Comparison of ENCODE assay signal across 14 cellular contexts in genomic region chr16:68370221-68370920, GRCh38. TPM values are rescaled to one million over a fixed set of nuclear protein-coding genes. Genes with fewer than 3 reads are reported as not detected.
DNase-seq lines count a peak whose midpoint lies in the region; ATAC-seq, FAIRE-seq and TF ChIP-seq lines count a peak whose summit lies in the region.
"Had no signal": no experiment of that assay in that cellular context is flagged by ENCODE, and none has a peak within 500 bp of the region (broad histone marks: within the 10 kb centered on the region; RNA-seq: fewer than 3 reads in every experiment).

No MANE protein-coding gene starts in this region.

- TF ChIP-seq RAD21 in GM12878 (IDR thresholded peaks at IDR 0.05; ENCODE audit: insufficient read depth, low read depth, low read length): no peak

- in situ Hi-C loops in GM12878 (cut with MboI): no loop called here

- ATAC-seq in activated CD8-positive, alpha-beta memory T cell treated with anti-CD3 and anti-CD28 coated beads, Interleukin-2, amount 10 ng/mL, durations not matched to agents 7 days and 5 days: no peak
- ATAC-seq in GM12878 (peak; percentile 4), GM18511 (IDR thresholded peaks at IDR 0.05; ENCODE audit: unreplicated experiment) (no peak)
- ATAC-seq: sciatic nerve had no signal

- CTCF ChIA-PET in activated CD8-positive, alpha-beta memory T cell treated with anti-CD3 and anti-CD28 coated beads, Interleukin-2, amount 10 ng/mL, durations not matched to agents 7 days and 5 days (lab: Charles Lee): interaction anchor here (0.9 to 6.4 kb wide), 9 partner anchors 11 to 157 kb away, joined by 3 to 48 read pairs (median 5); no protein-coding TSS in a partner anchor
- CTCF ChIA-PET in GM12878 (lab: Yijun Ruan, JAX): interaction anchor here (0.7 to 9.1 kb wide), 5 partner anchors 13 to 141 kb away, joined by 3 to 77 read pairs (median 7); no protein-coding TSS in a partner anchor

- peak overlapping the region; percentile 51 for H3K4me3 Mint-ChIP-seq in activated CD8-positive, alpha-beta memory T cell treated with anti-CD3 and anti-CD28 coated beads, Interleukin-2, amount 10 ng/mL, durations not matched to agents 7 days and 5 days
- H3K4me3 Mint-ChIP-seq in neural progenitor cell: no peak overlapping the region
- no peak overlapping the region for H3K4me3 Mint-ChIP-seq in endodermal cell
- H3K4me3 Mint-ChIP-seq: mesothelial cell of epicardium had no signal

- TF ChIP-seq CTCF in HL-60 (IDR thresholded peaks at IDR 0.05; ENCODE audit: insufficient read depth, low read length) (no peak), GM12878 (IDR thresholded peaks at IDR 0.05 in 2 of 3, conservative IDR thresholded peaks at IDR 0.05 in 1 of 3; ENCODE audit: control insufficient read depth in 2 of 3, extremely low read depth in 1 of 3, insufficient read depth in 1 of 3, low read depth in 3 of 3, low read length in 3 of 3) (no peak), neural progenitor cell (IDR thresholded peaks at IDR 0.05) (no peak), endodermal cell (conservative IDR thresholded peaks at IDR 0.05) (no peak)

- H3K4me2 ChIP-seq in GM12878 (ENCODE audit: control insufficient read depth, insufficient read depth): peak overlapping the region; percentile 10
- no peak overlapping the region for H3K4me2 ChIP-seq in neural progenitor cell

- no peaks in the 10 kb centered on the region for H3K36me3 Mint-ChIP-seq in activated CD8-positive, alpha-beta memory T cell treated with anti-CD3 and anti-CD28 coated beads, Interleukin-2, amount 10 ng/mL, durations not matched to agents 7 days and 5 days
- H3K36me3 Mint-ChIP-seq in neural progenitor cell: no peaks in the 10 kb centered on the region
- H3K36me3 Mint-ChIP-seq in endodermal cell (ENCODE audit: low read depth): no peaks in the 10 kb centered on the region
- H3K36me3 Mint-ChIP-seq: mesothelial cell of epicardium had no signal

- 66% methylated on average over 20 of the region's 23 CpGs for WGBS in GM12878 (ENCODE audit: insufficient coverage, insufficient replicate concordance, low lambda C conversion rate, missing lambda C conversion rate)
- WGBS in endodermal cell (ENCODE audit: insufficient coverage in 1 of 2, insufficient read length in 1 of 2), 2 experiments: 90 to 96% methylated on average over 12 to 23 of the region's 23 CpGs

- H3K9ac ChIP-seq in GM12878 (ENCODE audit: control insufficient read depth, insufficient read depth, low read length) (no peak overlapping the region), neural progenitor cell (no peak overlapping the region), endodermal cell (ENCODE audit: extremely low read depth, low read length, poor library complexity, severe bottlenecking) (no peak overlapping the region)

- peaks cover 42% of the 10 kb centered on the region for H3K4me1 Mint-ChIP-seq in activated CD8-positive, alpha-beta memory T cell treated with anti-CD3 and anti-CD28 coated beads, Interleukin-2, amount 10 ng/mL, durations not matched to agents 7 days and 5 days
- H3K4me1 Mint-ChIP-seq in neural progenitor cell (peaks cover 55% of the 10 kb centered on the region), endodermal cell (peaks cover 13% of the 10 kb centered on the region)

- H3K79me2 ChIP-seq in GM12878 (ENCODE audit: control insufficient read depth, insufficient read depth, low read length) (no peaks in the 10 kb centered on the region), neural progenitor cell (ENCODE audit: low read depth) (no peaks in the 10 kb centered on the region)

- FAIRE-seq in GM12878 (lab: Jason Lieb, UNC): no peak

- intact Hi-C loops in GM12878 (cut with micrococcal nuclease; ENCODE audit: unreplicated experiment): no loop called here

- SMC1A ChIA-PET in GM12878 (lab: Charles Lee; ENCODE audit: uncharacterized antibody, unreplicated experiment): interaction anchor here (0.7 to 2.3 kb wide), 6 partner anchors 14 to 106 kb away, joined by 3 to 8 read pairs (median 3); partner anchors contain the start of gene SLC7A6

- H3K4me1 ChIP-seq in GM12878 (ENCODE audit: control insufficient read depth, insufficient read depth, low read length) (peaks cover 36% of the 10 kb centered on the region), neural progenitor cell (peaks cover 23% of the 10 kb centered on the region), endodermal cell (ENCODE audit: control insufficient read depth, insufficient read depth, low read length) (peaks cover 4% of the 10 kb centered on the region)

- peaks cover 3% of the 10 kb centered on the region for H3F3A ChIP-seq in neural progenitor cell (ENCODE audit: low read depth)

- peak overlapping the region; percentile 44 for H3K27ac Mint-ChIP-seq in activated CD8-positive, alpha-beta memory T cell treated with anti-CD3 and anti-CD28 coated beads, Interleukin-2, amount 10 ng/mL, durations not matched to agents 7 days and 5 days
- H3K27ac Mint-ChIP-seq in neural progenitor cell (peak overlapping the region; percentile 73), endodermal cell (no peak overlapping the region)
- H3K27ac Mint-ChIP-seq: mesothelial cell of epicardium had no signal

- H3K9me3 ChIP-seq in GM12878 (replicated peaks; ENCODE audit: control insufficient read depth, insufficient read depth, low read length): no peaks in the 10 kb centered on the region
- no peaks in the 10 kb centered on the region for H3K9me3 ChIP-seq in neural progenitor cell (ENCODE audit: low read depth)
- no peaks in the 10 kb centered on the region for H3K9me3 ChIP-seq in endodermal cell (ENCODE audit: control insufficient read depth, low read length)

- H3K27me3 ChIP-seq in HL-60 (ENCODE audit: insufficient read depth, poor library complexity, severe bottlenecking): no peaks in the 10 kb centered on the region
- H3K27me3 ChIP-seq in GM12878 (replicated peaks in 1 of 2; ENCODE audit: control insufficient read depth in 2 of 2, insufficient read depth in 2 of 2, low read length in 1 of 2): no peaks in the 10 kb centered on the region; a peak in 2 of 4 replicates
- no peaks in the 10 kb centered on the region for H3K27me3 ChIP-seq in neural progenitor cell
- no peaks in the 10 kb centered on the region for H3K27me3 ChIP-seq in endodermal cell (ENCODE audit: control insufficient read depth, insufficient read depth, low read length, poor library complexity, severe bottlenecking)

- H3K4me3 ChIP-seq in HL-60 (replicated peaks; ENCODE audit: insufficient read depth, low read length) (no peak overlapping the region), GM12878 (no peak overlapping the region), neural progenitor cell (no peak overlapping the region), endodermal cell (ENCODE audit: low read length) (no peak overlapping the region)

- no peak overlapping the region for H2AFZ ChIP-seq in GM12878 (ENCODE audit: control insufficient read depth, low read depth, low read length)
- H2AFZ ChIP-seq in neural progenitor cell (replicated peaks): no peak overlapping the region

- peak overlapping the region; percentile 58 for H3K27ac ChIP-seq in HL-60 (replicated peaks)
- H3K27ac ChIP-seq in GM12878 (ENCODE audit: control insufficient read depth, insufficient read depth): no peak overlapping the region
- H3K27ac ChIP-seq in neural progenitor cell: no peak overlapping the region
- no peak overlapping the region for H3K27ac ChIP-seq in endodermal cell (ENCODE audit: low read depth, low read length)

- H3K36me3 ChIP-seq in GM12878 (ENCODE audit: control insufficient read depth in 2 of 2, insufficient read depth in 2 of 2, low read length in 1 of 2) (no peaks in the 10 kb centered on the region), neural progenitor cell (no peaks in the 10 kb centered on the region), endodermal cell (ENCODE audit: control insufficient read depth, insufficient read depth, low read length) (no peaks in the 10 kb centered on the region)

- H3K9me3 Mint-ChIP-seq in activated CD8-positive, alpha-beta memory T cell treated with anti-CD3 and anti-CD28 coated beads, Interleukin-2, amount 10 ng/mL, durations not matched to agents 7 days and 5 days (ENCODE audit: low read depth): no peaks in the 10 kb centered on the region
- H3K9me3 Mint-ChIP-seq in neural progenitor cell (no peaks in the 10 kb centered on the region), endodermal cell (no peaks in the 10 kb centered on the region)
- H3K9me3 Mint-ChIP-seq: mesothelial cell of epicardium had no signal

- TF ChIP-seq EP300 in GM12878 (IDR thresholded peaks at IDR 0.05; ENCODE audit: borderline replicate concordance in 1 of 2, control insufficient read depth in 1 of 2, low read depth in 2 of 2, low read length in 2 of 2): no peak

- no TSS peak for BruUV-seq in GM12878 (replicated peaks; lab: Mats Ljungman, UMichigan)

- POLR2A ChIA-PET in GM12878 (lab: Charles Lee): interaction anchor here (0.8 to 1.0 kb wide), 2 partner anchors 14 to 98 kb away, joined by 3 read pairs; no protein-coding TSS in a partner anchor

- TF ChIP-seq POLR2A in GM12878 (IDR thresholded peaks at IDR 0.05; ENCODE audit: low read depth, low read length): no peak

- DNase-seq in activated CD8-positive, alpha-beta memory T cell treated with anti-CD3 and anti-CD28 coated beads, Interleukin-2, amount 10 ng/mL, durations not matched to agents 7 days and 5 days: no peak
- no peak for DNase-seq in activated CD8-positive, alpha-beta memory T cell treated with anti-CD3 and anti-CD28 coated beads, Interleukin-2, amount 50 U/mL, for 4 hours
- DNase-seq in HL-60 (ENCODE audit: low read depth in 1 of 2, low spot score in 1 of 2) (peak in 1 of 2 experiments; percentile 69), GM12878 (ENCODE audit: low read depth, low spot score) (no peak), neural progenitor cell (ENCODE audit: low spot score) (no peak), DMS53 treated with DMSO at 0.1 percent for 48 hours (lab: John Stamatoyannopoulos, UW; ENCODE audit: unreplicated experiment) (no peak), endodermal cell (no peak)
- DNase-seq: activated CD8-positive, alpha-beta memory T cell treated with anti-CD3 and anti-CD28 coated beads, Interleukin-2, amount 50 U/mL, for 48 hours; hippocampal formation; kidney glomerular epithelial cell; NCI-H774 had no signal

- peaks cover 48% of the 10 kb centered on the region for H3K27me3 Mint-ChIP-seq in activated CD8-positive, alpha-beta memory T cell treated with anti-CD3 and anti-CD28 coated beads, Interleukin-2, amount 10 ng/mL, durations not matched to agents 7 days and 5 days
- H3K27me3 Mint-ChIP-seq in neural progenitor cell (ENCODE audit: insufficient read depth, low read depth): peaks cover 10% of the 10 kb centered on the region
- no peaks in the 10 kb centered on the region for H3K27me3 Mint-ChIP-seq in endodermal cell (ENCODE audit: insufficient read depth)

- H4K20me1 ChIP-seq in GM12878 (ENCODE audit: control insufficient read depth, insufficient read depth) (no peaks in the 10 kb centered on the region), neural progenitor cell (ENCODE audit: low read depth) (no peaks in the 10 kb centered on the region)

- RAD21 ChIA-PET in GM12878 (lab: Charles Lee; ENCODE audit: unreplicated experiment): interaction anchor here (1.2 to 1.8 kb wide), 3 partner anchors 79 to 151 kb away, joined by 3 to 4 read pairs (median 4); partner anchors contain the start of gene SMPD3

RNA-seq across cellular contexts. Expression of gene PRMT7, which starts 59.6 kb away (rescaled TPM):
- total RNA-seq in activated CD8-positive, alpha-beta memory T cell treated with anti-CD3 and anti-CD28 coated beads, Interleukin-2, amount 10 ng/mL, durations not matched to agents 7 days and 5 days: 10 to 100 TPM; 60.9 to 73.9 TPM
- total RNA-seq in GM12878 (2013; cell fraction: nucleolus; rRNA removed): 287 and 321 TPM in 2 replicates
- total RNA-seq in GM12878 (2014; rRNA removed) (45.8 and 48.5 TPM in 2 replicates), GM12878 (2014; rRNA removed; fragmentation: Illumina TruSeq; extraction: Trizol) (32.6 and 33.4 TPM in 2 replicates), GM12878 (2021) (45.4 and 47.6 TPM in 2 replicates), neural progenitor cell (ENCODE audit: low replicate concordance) (70.2 and 79.7 TPM in 2 replicates), endodermal cell (10 to 100 TPM; 63.9 to 68.5 TPM)
- 16.4 TPM for polyA plus RNA-seq in GM12878 (2011; ENCODE audit: low read depth)
- polyA plus RNA-seq in GM12878 (2011; rRNA removed) (40.7 and 49.3 TPM in 2 replicates), GM12878 (2014; fragmentation: Illumina TruSeq; extraction: Trizol) (28.6 and 43.3 TPM in 2 replicates), GM12878 (2014; fragmentation: Nextera tagmentation; extraction: Ambion mirVana) (1 to 10 TPM; 5.1 to 5.6 TPM), GM12878 (2014; rRNA removed) (52.4 and 56.1 TPM in 2 replicates), GM12878 (2016; fragmentation: Nextera tagmentation; extraction: Ambion mirVana) (10 to 100 TPM; 36.9 to 40.7 TPM)
- polyA plus RNA-seq in GM12878 (2011; cell fraction: cytosol; rRNA removed): 51.4 and 85.8 TPM in 2 replicates
- 460 and 573 TPM in 2 replicates for polyA plus RNA-seq in GM12878 (2011; cell fraction: nucleus; rRNA removed)
- 32.4 and 33.5 TPM in 2 replicates for polyA plus RNA-seq in GM12878 (2012)
- polyA minus RNA-seq in GM12878 (2011; rRNA and poly(A)+ RNA removed): 54.9 and 77.8 TPM in 2 replicates
- polyA minus RNA-seq in GM12878 (2011; cell fraction: cytosol; rRNA and poly(A)+ RNA removed): 20.1 and 21.9 TPM in 2 replicates
- polyA minus RNA-seq in GM12878 (2011; cell fraction: nucleus; rRNA and poly(A)+ RNA removed): 77.7 and 124 TPM in 2 replicates
- 41.9 TPM for polyA plus RNA-seq in endodermal cell (2013, experiment 1 of 2)
- 41.1 TPM for polyA plus RNA-seq in endodermal cell (2013, experiment 2 of 2)

RNA-seq across cellular contexts. Expression of gene SLC7A6OS, which starts 59.6 kb away (rescaled TPM):
- 10 to 100 TPM; 29.8 to 30.8 TPM for total RNA-seq in activated CD8-positive, alpha-beta memory T cell treated with anti-CD3 and anti-CD28 coated beads, Interleukin-2, amount 10 ng/mL, durations not matched to agents 7 days and 5 days
- total RNA-seq in GM12878 (2013; cell fraction: nucleolus; rRNA removed): 46.8 and 51.0 TPM in 2 replicates
- total RNA-seq in GM12878 (2014; rRNA removed) (16.0 and 17.7 TPM in 2 replicates), GM12878 (2014; rRNA removed; fragmentation: Illumina TruSeq; extraction: Trizol) (17.7 and 18.1 TPM in 2 replicates), GM12878 (2021) (17.7 and 22.0 TPM in 2 replicates), neural progenitor cell (ENCODE audit: low replicate concordance) (18.7 and 18.8 TPM in 2 replicates), endodermal cell (10 to 100 TPM; 22.5 to 26.0 TPM)
- polyA plus RNA-seq in GM12878 (2011; ENCODE audit: low read depth): 11.8 TPM
- polyA plus RNA-seq in GM12878 (2011; rRNA removed) (17.8 and 19.6 TPM in 2 replicates), GM12878 (2014; fragmentation: Illumina TruSeq; extraction: Trizol) (16.0 and 16.8 TPM in 2 replicates), GM12878 (2014; fragmentation: Nextera tagmentation; extraction: Ambion mirVana) (1 to 10 TPM; 2.9 to 6.4 TPM), GM12878 (2014; rRNA removed) (13.9 and 16.0 TPM in 2 replicates), GM12878 (2016; fragmentation: Nextera tagmentation; extraction: Ambion mirVana) (10 to 100 TPM; 23.8 to 27.4 TPM)
- 8.7 and 9.2 TPM in 2 replicates for polyA plus RNA-seq in GM12878 (2011; cell fraction: cytosol; rRNA removed)
- polyA plus RNA-seq in GM12878 (2011; cell fraction: nucleus; rRNA removed): 28.2 and 29.3 TPM in 2 replicates
- 14.3 and 16.2 TPM in 2 replicates for polyA plus RNA-seq in GM12878 (2012)
- polyA minus RNA-seq in GM12878 (2011; rRNA and poly(A)+ RNA removed): 11.2 and 13.8 TPM in 2 replicates
- 2.8 and 2.9 TPM in 2 replicates for polyA minus RNA-seq in GM12878 (2011; cell fraction: cytosol; rRNA and poly(A)+ RNA removed)
- 10.0 and 16.6 TPM in 2 replicates for polyA minus RNA-seq in GM12878 (2011; cell fraction: nucleus; rRNA and poly(A)+ RNA removed)
- polyA plus RNA-seq in endodermal cell (2013, experiment 1 of 2): 20.1 TPM
- 19.2 TPM for polyA plus RNA-seq in endodermal cell (2013, experiment 2 of 2)
